In genomic region chr14:39102969-39103957, GRCh38 we compare ENCODE assay signal across 8 cellular contexts. TPM values are rescaled to one million over a fixed set of nuclear protein-coding genes. Genes with fewer than 3 reads are reported as not detected.
DNase-seq lines count a peak whose midpoint lies in the region; ATAC-seq and TF ChIP-seq lines count a peak whose summit lies in the region.

Gene SEC23A (minus strand): TSS chr14:39103235. CDS start chr14:39096118, 7,117 bp downstream.

- DNase-seq in Ammon's horn (ENCODE audit: low spot score) (peak; percentile 91), NCI-H460 (ENCODE audit: extremely low read depth, low read depth) (peak; percentile 84), chondrocyte (ENCODE audit: low spot score) (peak; percentile 95), kidney tubule cell (ENCODE audit: low spot score) (peak; percentile 91)
- DNase-seq in activated CD4-positive, alpha-beta T cell treated with anti-CD3 and anti-CD28 coated beads for 24 hours (ENCODE audit: low read depth in 2 of 2), result peak; percentile 68 to 71
- peak; percentile 53 to 82 (median 65) for DNase-seq in stimulated activated CD4-positive, alpha-beta T cell treated with anti-CD3 and anti-CD28 coated beads, Interleukin-1b, Interleukin-23, amount 100 ng/mL, for 24 hours (ENCODE audit: low read depth in 4 of 4, low spot score in 1 of 4)

- TF ChIP-seq POLR2A in GM19099 (IDR thresholded peaks at IDR 0.05; ENCODE audit: extremely low read depth, insufficient read length, low read depth), result peak; percentile 83

- H3K36me3 Mint-ChIP-seq in chondrocyte (ENCODE audit: low read depth), result no peaks in the 10 kb centered on the region

- H3K9me3 Mint-ChIP-seq in chondrocyte (ENCODE audit: low read depth), result no peaks in the 10 kb centered on the region

- no peaks in the 10 kb centered on the region for H3K27me3 Mint-ChIP-seq in chondrocyte (ENCODE audit: low read depth)

- peak; percentile 29 for TF ChIP-seq CTCF in chondrocyte (IDR thresholded peaks at IDR 0.05)

- peak within 1 kb of the TSS; percentile 99 for H3K27ac Mint-ChIP-seq in chondrocyte (ENCODE audit: unreplicated experiment)

- peaks cover 45% of the 10 kb centered on the region for H3K4me1 Mint-ChIP-seq in chondrocyte (ENCODE audit: low read depth)

- H3K4me3 Mint-ChIP-seq in chondrocyte (ENCODE audit: unreplicated experiment), result peak within 1 kb of the TSS; percentile 89

- peak; percentile 96 for ATAC-seq in HG03432 (IDR thresholded peaks at IDR 0.05; ENCODE audit: unreplicated experiment)

RNA-seq across cellular contexts. Expression of gene SEC23A, which starts in this region (rescaled TPM):
- 108 and 113 TPM in 2 replicates for total RNA-seq in NCI-H460 (2014; rRNA removed; shearing (Covaris generic))
- polyA plus RNA-seq in NCI-H460 (2014; cell fraction: nucleus; rRNA removed), result 51.9 and 80.0 TPM in 2 replicates
- total RNA-seq in chondrocyte, result 244 to 267 TPM (median 246 TPM) in 3 replicates

Comparison
In these comparisons a context has a peak if more than half of its experiments do, and no peak if none do; other contexts are left out.
1. Peak in every context shown above with its lines: DNase-seq and ATAC-seq.